Comparison of ENCODE assay signal across 14 cellular contexts in genomic region chr2:98701230-98701629, GRCh38. TPM values are rescaled to one million over a fixed set of nuclear protein-coding genes. Genes with fewer than 3 reads are reported as not detected.
DNase-seq lines count a peak whose midpoint lies in the region; ATAC-seq and TF ChIP-seq lines count a peak whose summit lies in the region.
"Had no signal": no experiment of that assay in that cellular context is flagged by ENCODE, and none has a peak within 500 bp of the region (broad histone marks: within the 10 kb centered on the region; RNA-seq: fewer than 3 reads in every experiment).

No MANE protein-coding gene starts in this region.

- WGBS in gastroesophageal sphincter (ENCODE audit: low coverage in 1 of 2), 2 donors, result 20 to 25% methylated on average over 1 of the region's 1 CpG
- 65% methylated on average over 1 of the region's 1 CpG for WGBS in prostate gland

- peaks cover 30% of the 10 kb centered on the region for H3K36me3 Mint-ChIP-seq in CD4-positive, CD25-positive, alpha-beta regulatory T cell
- H3K36me3 Mint-ChIP-seq in T-helper 17 cell (ENCODE audit: low read depth), result peaks cover 12% of the 10 kb centered on the region

- no peak for TF ChIP-seq POLR2A in gastroesophageal sphincter (IDR thresholded peaks at IDR 0.05)
- TF ChIP-seq POLR2A in prostate gland (IDR thresholded peaks at IDR 0.05), result no peak

- no peak overlapping the region for H3K27ac ChIP-seq in CD4-positive, CD25-positive, alpha-beta regulatory T cell (ENCODE audit: insufficient read depth, low read length, poor library complexity, severe bottlenecking)
- H3K27ac ChIP-seq in gastroesophageal sphincter (peak overlapping the region in 3 of 4 donors; percentile 55 to 76 (median 68)), prostate gland (peak overlapping the region; percentile 46 to 59)

- H3K4me1 ChIP-seq in CD4-positive, CD25-positive, alpha-beta regulatory T cell (ENCODE audit: control insufficient read depth, insufficient read depth, low read length, poor library complexity, severe bottlenecking), result peaks cover 16% of the 10 kb centered on the region
- peaks cover 7 to 46% (median 13%) of the 10 kb centered on the region in 3 donors for H3K4me1 ChIP-seq in gastroesophageal sphincter
- H3K4me1 ChIP-seq in prostate gland (replicated peaks), result peaks cover 7% of the 10 kb centered on the region

- H3K4me3 ChIP-seq in CD4-positive, CD25-positive, alpha-beta regulatory T cell (ENCODE audit: low read depth, low read length), result no peak overlapping the region
- no peak overlapping the region for H3K4me3 ChIP-seq in gastroesophageal sphincter
- no peak overlapping the region for H3K4me3 ChIP-seq in prostate gland

- no peak overlapping the region for H3K4me3 Mint-ChIP-seq in CD4-positive, CD25-positive, alpha-beta regulatory T cell
- H3K4me3 Mint-ChIP-seq in T-helper 17 cell, result peak overlapping the region; percentile 7
- H3K4me3 Mint-ChIP-seq: activated CD4-positive, alpha-beta T cell treated with anti-CD3 and anti-CD28 coated beads, Interleukin-2, amount 10 ng/mL, durations not matched to agents 24 days and 14 days; B cell; naive B cell had no signal

- no peak for DNase-seq in CD4-positive, CD25-positive, alpha-beta regulatory T cell
- DNase-seq in T-helper 17 cell, result no peak
- no peak for DNase-seq in prostate gland (ENCODE audit: low spot score)
- no peak for DNase-seq in iPS-NIHi11 (ENCODE audit: low spot score)
- DNase-seq in stimulated activated CD4-positive, alpha-beta T cell treated with anti-CD3 and anti-CD28 coated beads, Interleukin-2, amount 100 ng/mL, for 24 hours, result no peak
- no peak for DNase-seq in COLO829 (ENCODE audit: low spot score)
- DNase-seq in SW 1271 (lab: John Stamatoyannopoulos, UW), result no peak
- DNase-seq: activated CD4-positive, alpha-beta T cell treated with anti-CD3 and anti-CD28 coated beads, Interleukin-2, amount 10 ng/mL, durations not matched to agents 24 days and 14 days; activated naive CD4-positive, alpha-beta T cell; naive B cell; NCI-H774; stimulated activated CD4-positive, alpha-beta T cell treated with anti-CD3 and anti-CD28 coated beads, Interleukin-4, amount 100 ng/mL, for 4 hours had no signal

- peaks cover 24 to 82% (median 55%) of the 10 kb centered on the region in 4 donors for H3K4me1 Mint-ChIP-seq in CD4-positive, CD25-positive, alpha-beta regulatory T cell
- H3K4me1 Mint-ChIP-seq in T-helper 17 cell, result peaks cover 60% of the 10 kb centered on the region

- no peaks in the 10 kb centered on the region for H3K9me3 Mint-ChIP-seq in CD4-positive, CD25-positive, alpha-beta regulatory T cell
- H3K9me3 Mint-ChIP-seq: activated CD4-positive, alpha-beta T cell treated with anti-CD3 and anti-CD28 coated beads, Interleukin-2, amount 10 ng/mL, durations not matched to agents 24 days and 14 days; naive B cell had no signal

- H3K9me3 ChIP-seq in CD4-positive, CD25-positive, alpha-beta regulatory T cell (ENCODE audit: control insufficient read depth in 2 of 2, low read length in 2 of 2), result no peaks in the 10 kb centered on the region
- no peaks in the 10 kb centered on the region for H3K9me3 ChIP-seq in T-helper 17 cell (ENCODE audit: control insufficient read depth, low read length, poor library complexity, severe bottlenecking)
- H3K9me3 ChIP-seq in gastroesophageal sphincter, result no peaks in the 10 kb centered on the region
- H3K9me3 ChIP-seq in prostate gland, result no peaks in the 10 kb centered on the region

- no peaks in the 10 kb centered on the region for H3K27me3 Mint-ChIP-seq in CD4-positive, CD25-positive, alpha-beta regulatory T cell
- H3K27me3 Mint-ChIP-seq in T-helper 17 cell, result no peaks in the 10 kb centered on the region
- H3K27me3 Mint-ChIP-seq: activated CD4-positive, alpha-beta T cell treated with anti-CD3 and anti-CD28 coated beads, Interleukin-2, amount 10 ng/mL, durations not matched to agents 24 days and 14 days; B cell; naive B cell had no signal

- no peak for ATAC-seq in CD4-positive, CD25-positive, alpha-beta regulatory T cell (ENCODE audit: low read depth in 2 of 2)
- ATAC-seq in T-helper 17 cell (no peak), gastroesophageal sphincter (peak; percentile 79)

- H3K27me3 ChIP-seq in CD4-positive, CD25-positive, alpha-beta regulatory T cell (ENCODE audit: control insufficient read depth, insufficient read depth, low read length), result no peaks in the 10 kb centered on the region
- H3K27me3 ChIP-seq in gastroesophageal sphincter (no peaks in the 10 kb centered on the region), prostate gland (replicated peaks; ENCODE audit: insufficient read depth) (no peaks in the 10 kb centered on the region)

- peaks cover 7% of the 10 kb centered on the region for H3K36me3 ChIP-seq in CD4-positive, CD25-positive, alpha-beta regulatory T cell (ENCODE audit: control insufficient read depth, insufficient read depth, low read length)
- no peaks in the 10 kb centered on the region for H3K36me3 ChIP-seq in gastroesophageal sphincter
- H3K36me3 ChIP-seq in prostate gland, result no peaks in the 10 kb centered on the region

- TF ChIP-seq EP300 in gastroesophageal sphincter (IDR thresholded peaks at IDR 0.05), result no peak

- TF ChIP-seq CTCF in gastroesophageal sphincter (IDR thresholded peaks at IDR 0.05) (no peak), prostate gland (IDR thresholded peaks at IDR 0.05) (no peak)

- H3K27ac Mint-ChIP-seq in CD4-positive, CD25-positive, alpha-beta regulatory T cell, result peak overlapping the region; percentile 35 to 59 (median 45)
- peak overlapping the region; percentile 95 for H3K27ac Mint-ChIP-seq in T-helper 17 cell

- intact Hi-C loops in prostate gland (cut with DNase I), result no loop called here

RNA-seq across cellular contexts. Expression of gene MGAT4A, which starts 29.7 kb away (rescaled TPM):
- 105 TPM for total RNA-seq in CD4-positive, CD25-positive, alpha-beta regulatory T cell
- 100 to 1,000 TPM; 101 to 143 (median 129) TPM for polyA plus RNA-seq in CD4-positive, CD25-positive, alpha-beta regulatory T cell
- 100 to 1,000 TPM; 187 to 205 TPM for total RNA-seq in T-helper 17 cell
- total RNA-seq in gastroesophageal sphincter, result 10 to 100 TPM; 12.7 to 33.0 (median 21.2) TPM
- 10 to 100 TPM; 14.0 to 20.4 TPM for total RNA-seq in prostate gland
